In genomic region chr2:207873794-207874193, GRCh38 we compare ENCODE assay signal across 1 cellular context.
TF ChIP-seq lines count a peak whose summit lies in the region.

No MANE protein-coding gene starts in this region.

TF ChIP-seq in GM12878, 131 proteins besides CTCF, POLR2A, EP300 and RAD21 (continued from another document and continues in another):
- TF ChIP-seq ZBTB40 (IDR thresholded peaks at IDR 0.05; ENCODE audit: borderline replicate concordance) (no peak), FOXM1 (IDR thresholded peaks at IDR 0.05; ENCODE audit: low read depth, low read length) (no peak), ATF3 (IDR thresholded peaks at IDR 0.05; ENCODE audit: borderline replicate concordance, extremely low read depth, low read depth, low read length) (no peak), CEBPZ (IDR thresholded peaks at IDR 0.05; ENCODE audit: low read depth, low read length) (no peak), RELA (IDR thresholded peaks at IDR 0.05; ENCODE audit: borderline replicate concordance, partially characterized antibody) (no peak), IRF4 (IDR thresholded peaks at IDR 0.05; ENCODE audit: low read depth, low read length) (no peak), POLR2AphosphoS5 (IDR thresholded peaks at IDR 0.05; ENCODE audit: low read length) (no peak), SMAD1 (IDR thresholded peaks at IDR 0.05; ENCODE audit: low read depth, partially characterized antibody) (no peak), YY1 (IDR thresholded peaks at IDR 0.05; ENCODE audit: low read depth, low read length) (no peak), ZNF274 (IDR thresholded peaks at IDR 0.05; ENCODE audit: insufficient read depth, insufficient read length) (no peak), HDGF (IDR thresholded peaks at IDR 0.05) (no peak), MYC (IDR thresholded peaks at IDR 0.05; ENCODE audit: insufficient read depth, insufficient read length, insufficient replicate concordance, low read length, severe bottlenecking) (no peak), SKIL (IDR thresholded peaks at IDR 0.05; ENCODE audit: low read depth, poor library complexity, severe bottlenecking) (peak; percentile 31), MLLT1 (IDR thresholded peaks at IDR 0.05) (no peak), ETV6 (conservative IDR thresholded peaks at IDR 0.05 in 1 of 2, IDR thresholded peaks at IDR 0.05 in 1 of 2; ENCODE audit: borderline replicate concordance in 1 of 2, low read depth in 1 of 2) (no peak), SUZ12 (IDR thresholded peaks at IDR 0.05; ENCODE audit: unreplicated experiment) (no peak), BHLHE40 (IDR thresholded peaks at IDR 0.05; ENCODE audit: borderline replicate concordance in 1 of 2, low read depth in 2 of 2, low read length in 1 of 2) (no peak), EED (IDR thresholded peaks at IDR 0.05; ENCODE audit: low read depth) (no peak), BCL3 (IDR thresholded peaks at IDR 0.05; ENCODE audit: borderline replicate concordance, insufficient read depth, low read depth, low read length, poor library complexity, severe bottlenecking) (no peak), ZBTB33 (IDR thresholded peaks at IDR 0.05) (no peak), TCF3 (IDR thresholded peaks at IDR 0.05; ENCODE audit: borderline replicate concordance, insufficient read depth, low read depth, low read length) (no peak), DPF2 (IDR thresholded peaks at IDR 0.05) (0 out of 2 replicates have a peak, but pooled peaks have one; percentile 44), HSF1 (IDR thresholded peaks at IDR 0.05; ENCODE audit: low read depth, low read length) (no peak), FOS (IDR thresholded peaks at IDR 0.05; ENCODE audit: borderline replicate concordance, extremely low read depth, insufficient read length) (no peak), KDM1A (IDR thresholded peaks at IDR 0.05; ENCODE audit: borderline replicate concordance) (no peak), CREB1 (IDR thresholded peaks at IDR 0.05; ENCODE audit: low read depth) (no peak), CBX3 (IDR thresholded peaks at IDR 0.05; ENCODE audit: borderline replicate concordance, low read depth) (no peak), BCL11A (IDR thresholded peaks at IDR 0.05; ENCODE audit: low read depth, low read length) (no peak), IRF5 (IDR thresholded peaks at IDR 0.05; ENCODE audit: borderline replicate concordance) (no peak), REST (IDR thresholded peaks at IDR 0.05; ENCODE audit: low read depth, low read length) (no peak), SREBF2 (IDR thresholded peaks at IDR 0.05; ENCODE audit: low read length) (no peak)
